Comparison of ENCODE assay signal across 8 cellular contexts in the genomic region with DNA sequence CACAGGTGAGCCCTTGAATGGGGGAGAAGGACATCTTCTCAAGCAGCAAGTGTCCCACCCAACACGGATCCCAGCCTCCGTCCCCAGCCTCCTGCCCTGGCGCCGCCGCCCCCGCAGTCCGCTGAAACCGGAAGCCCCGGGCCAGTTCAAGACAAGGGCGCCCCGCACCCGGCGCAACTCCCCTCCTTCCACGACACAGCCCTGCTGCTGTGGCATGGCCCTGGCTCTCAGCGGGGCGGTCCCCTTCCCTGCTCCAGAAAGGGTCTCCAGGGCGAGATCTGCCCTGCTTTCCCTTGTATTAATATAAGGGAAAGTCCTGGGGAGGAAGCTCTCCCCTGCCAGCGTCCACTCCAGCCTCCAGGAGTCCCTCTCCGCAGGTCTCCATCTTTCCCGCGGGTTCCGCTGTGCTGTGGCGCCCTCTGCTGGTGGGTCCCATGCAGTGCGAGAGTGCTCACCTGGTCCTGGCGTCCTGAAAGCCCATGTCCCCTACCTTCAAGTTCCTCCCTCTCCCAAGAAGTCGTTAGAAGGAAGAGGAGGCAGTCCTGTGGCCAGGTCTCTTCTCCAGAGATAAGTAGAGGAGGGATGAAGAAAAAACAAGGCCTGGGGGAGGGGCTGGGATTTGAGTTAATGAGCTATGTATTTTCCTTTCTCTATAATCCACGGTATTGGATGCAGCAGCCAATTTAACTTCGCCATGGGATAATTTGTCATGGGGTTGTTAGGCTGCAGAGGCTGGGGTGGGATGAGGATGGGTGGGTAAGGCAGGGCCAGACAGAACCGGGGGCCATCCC.
DNase-seq lines count a peak whose midpoint lies in the region; ATAC-seq and TF ChIP-seq lines count a peak whose summit lies in the region.

No MANE protein-coding gene starts in this region.

- H3K4me1 ChIP-seq in trophoblast cell (ENCODE audit: control insufficient read depth in 1 of 2, insufficient read depth in 2 of 2, low read length in 2 of 2) = no peaks in the 10 kb centered on the region

- no peaks in the 10 kb centered on the region for H3K36me3 ChIP-seq in trophoblast cell (ENCODE audit: control insufficient read depth in 1 of 2, insufficient read depth in 2 of 2, low read length in 2 of 2)

- H3K79me1 ChIP-seq in trophoblast cell (ENCODE audit: low read length) = no peaks in the 10 kb centered on the region

- H4K8ac ChIP-seq in trophoblast cell (ENCODE audit: low read depth, low read length) = no peak overlapping the region

- H3K27ac ChIP-seq in trophoblast cell (ENCODE audit: low read depth, low read length) = no peak overlapping the region

- WGBS in trophoblast cell (ENCODE audit: extremely low coverage, insufficient coverage, insufficient read length) = no CpG with 5 or more reads among the region's 29 CpGs

- POLR2A ChIA-PET in activated CD4-positive, alpha-beta memory T cell treated with anti-CD3 and anti-CD28 coated beads for 36 hours (lab: Charles Lee) = no interaction called here

- TF ChIP-seq POLR2A in erythroblast (IDR thresholded peaks at IDR 0.05; ENCODE audit: low read length) = no peak

- H4K12ac ChIP-seq in trophoblast cell (ENCODE audit: low read depth, low read length) = no peak overlapping the region

- peak; percentile 71 for DNase-seq in activated CD4-positive, CD25-positive, alpha-beta regulatory T cell treated with anti-CD3 and anti-CD28 coated beads, Interleukin-2, amount 50 U/mL, for 72 hours
- DNase-seq in NCI-H2107 (lab: John Stamatoyannopoulos, UW) (peak; percentile 32), erythroblast (lab: John Stamatoyannopoulos, UW) (peak; percentile 53 to 72), trophoblast cell (peak; percentile 63 to 78), mesenteric fat pad (ENCODE audit: low spot score) (no peak), putamen (ENCODE audit: low spot score) (no peak)
- peak; percentile 71 for DNase-seq in activated CD4-positive, alpha-beta memory T cell treated with anti-CD3 and anti-CD28 coated beads for 36 hours

- H2BK120ac ChIP-seq in trophoblast cell (ENCODE audit: insufficient read depth, low read length, poor library complexity) = no peak overlapping the region

- no peak overlapping the region for H2BK5ac ChIP-seq in trophoblast cell (ENCODE audit: low read depth, low read length, poor library complexity)

- intact Hi-C loops in activated CD4-positive, alpha-beta memory T cell treated with anti-CD3 and anti-CD28 coated beads for 36 hours (cut with micrococcal nuclease) = loop anchor here (1.0 to 10.0 kb wide), 2 partner anchors 158 to 650 kb away; no protein-coding TSS in a partner anchor

- H3K9me3 Mint-ChIP-seq in activated CD4-positive, alpha-beta memory T cell treated with anti-CD3 and anti-CD28 coated beads for 36 hours = peaks cover 5% of the 10 kb centered on the region

- no peak overlapping the region for H4K91ac ChIP-seq in trophoblast cell (ENCODE audit: low read depth, low read length)

- H3K4me3 Mint-ChIP-seq in activated CD4-positive, alpha-beta memory T cell treated with anti-CD3 and anti-CD28 coated beads for 36 hours = no peak overlapping the region

- H3K36me3 Mint-ChIP-seq in activated CD4-positive, alpha-beta memory T cell treated with anti-CD3 and anti-CD28 coated beads for 36 hours = peaks cover 2% of the 10 kb centered on the region

- H3K9ac ChIP-seq in trophoblast cell (ENCODE audit: low read length) = no peak overlapping the region

- no peak overlapping the region for H3K4me3 ChIP-seq in trophoblast cell (ENCODE audit: low read depth, low read length)

- H3K4me2 ChIP-seq in trophoblast cell (ENCODE audit: low read length) = no peak overlapping the region

- no peak overlapping the region for H3K4ac ChIP-seq in trophoblast cell (ENCODE audit: low read depth, low read length)

- H3K27me3 Mint-ChIP-seq in activated CD4-positive, alpha-beta memory T cell treated with anti-CD3 and anti-CD28 coated beads for 36 hours = peaks cover 19% of the 10 kb centered on the region

- no peak overlapping the region for H2AFZ ChIP-seq in trophoblast cell (ENCODE audit: insufficient read depth, low read length, poor library complexity)

- no peak overlapping the region for H2BK12ac ChIP-seq in trophoblast cell (ENCODE audit: low read length)

- H2AK5ac ChIP-seq in trophoblast cell (ENCODE audit: low read length) = no peak overlapping the region

- H3K9me3 ChIP-seq in trophoblast cell (ENCODE audit: insufficient read depth, low read depth, low read length) = no peaks in the 10 kb centered on the region

- no peaks in the 10 kb centered on the region for H3K79me2 ChIP-seq in trophoblast cell (ENCODE audit: control insufficient read depth, insufficient read depth, low read length, poor library complexity)

- no peak overlapping the region for H3K18ac ChIP-seq in trophoblast cell (ENCODE audit: low read length)

- H3K23ac ChIP-seq in trophoblast cell (ENCODE audit: low read length) = no peak overlapping the region

- ATAC-seq in activated CD4-positive, CD25-positive, alpha-beta regulatory T cell treated with anti-CD3 and anti-CD28 coated beads, Interleukin-2, amount 50 U/mL, for 24 hours = no peak

- H3K27ac Mint-ChIP-seq in activated CD4-positive, alpha-beta memory T cell treated with anti-CD3 and anti-CD28 coated beads for 36 hours = no peak overlapping the region

- no peaks in the 10 kb centered on the region for H3K27me3 ChIP-seq in trophoblast cell (ENCODE audit: insufficient read depth, low read length)

- peaks cover 4% of the 10 kb centered on the region for H3K4me1 Mint-ChIP-seq in activated CD4-positive, alpha-beta memory T cell treated with anti-CD3 and anti-CD28 coated beads for 36 hours (ENCODE audit: low read depth)

- CTCF ChIA-PET in activated CD4-positive, alpha-beta memory T cell treated with anti-CD3 and anti-CD28 coated beads for 36 hours (lab: Charles Lee) = interaction anchor here (0.6 to 2.6 kb wide), 15 partner anchors 13 to 700 kb away, joined by 3 to 13 read pairs (median 3); no protein-coding TSS in a partner anchor

- no peak overlapping the region for H3K14ac ChIP-seq in trophoblast cell (ENCODE audit: low read length)

Comparison
In these comparisons a context has a peak if more than half of its experiments do, and no peak if none do; other contexts are left out.
1. DNase-seq: peak in activated CD4-positive, CD25-positive, alpha-beta regulatory T cell treated with anti-CD3 and anti-CD28 coated beads, Interleukin-2, amount 50 U/mL, for 72 hours (single experiment), NCI-H2107 (single experiment), activated CD4-positive, alpha-beta memory T cell treated with anti-CD3 and anti-CD28 coated beads for 36 hours (single experiment), erythroblast (2 of 2) and trophoblast cell (2 of 2); none in mesenteric fat pad (single experiment) and putamen (single experiment).